ENCODE assay signal across 9 cellular contexts in the genomic region with DNA sequence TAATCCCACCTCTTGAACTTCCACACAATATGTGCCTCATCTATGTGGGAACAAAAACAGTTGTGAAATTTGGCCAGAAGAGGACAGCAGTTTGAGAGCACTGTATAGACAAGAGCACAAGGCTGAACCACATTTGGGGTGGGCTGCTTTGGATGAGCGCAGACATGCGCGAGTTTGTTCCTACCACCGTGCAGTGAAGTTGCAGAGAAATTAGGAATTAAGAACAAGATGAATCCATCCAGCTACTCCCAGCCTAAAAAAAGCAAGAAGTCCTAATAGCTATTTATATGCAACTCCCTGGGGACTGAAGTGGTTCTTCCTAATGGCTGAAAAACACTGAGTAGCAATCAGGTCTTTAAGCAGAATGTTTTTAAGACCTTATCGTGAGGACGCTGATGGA. TPM values are rescaled to one million over a fixed set of nuclear protein-coding genes. Genes with fewer than 3 reads are reported as not detected.
DNase-seq lines count a peak whose midpoint lies in the region; ATAC-seq and TF ChIP-seq lines count a peak whose summit lies in the region.
"Had no signal": no experiment of that assay in that cellular context is flagged by ENCODE, and none has a peak within 500 bp of the region (broad histone marks: within the 10 kb centered on the region; RNA-seq: fewer than 3 reads in every experiment).

No MANE protein-coding gene starts in this region.

- no peak overlapping the region for H3K27ac Mint-ChIP-seq in stimulated activated naive CD8-positive, alpha-beta T cell treated with anti-CD3 and anti-CD28 coated beads, Interleukin-15, amount 100 ng/mL, for 72 hours

- peaks cover 5% of the 10 kb centered on the region for H3K4me1 Mint-ChIP-seq in stimulated activated naive CD8-positive, alpha-beta T cell treated with anti-CD3 and anti-CD28 coated beads, Interleukin-15, amount 100 ng/mL, for 72 hours

- H3K27me3 ChIP-seq in SJSA1 (replicated peaks): no peaks in the 10 kb centered on the region; the same call in 1 of the 2 replicates

- H3K4me3 ChIP-seq in SJSA1 (peak overlapping the region; percentile 48), fibroblast of mammary gland (ENCODE audit: control insufficient read depth, low read depth, low read length) (peak overlapping the region; percentile 44)

- no peak for ATAC-seq in stimulated activated naive CD8-positive, alpha-beta T cell treated with anti-CD3 and anti-CD28 coated beads, Interleukin-15, amount 100 ng/mL, for 72 hours

- peak overlapping the region; percentile 81 to 82 for H3K4me3 Mint-ChIP-seq in stimulated activated naive CD8-positive, alpha-beta T cell treated with anti-CD3 and anti-CD28 coated beads, Interleukin-15, amount 100 ng/mL, for 72 hours

- no peaks in the 10 kb centered on the region for H3K9me3 Mint-ChIP-seq in stimulated activated naive CD8-positive, alpha-beta T cell treated with anti-CD3 and anti-CD28 coated beads, Interleukin-15, amount 100 ng/mL, for 72 hours

- no peaks in the 10 kb centered on the region for H3K9me3 ChIP-seq in SJSA1 (replicated peaks)

- H3K27ac ChIP-seq in SJSA1: no peak overlapping the region

- H3K4me1 ChIP-seq in SJSA1 (replicated peaks): 0 out of 2 replicates have a peak, but pooled peaks cover 3% of the 10 kb centered on the region

- peak; percentile 39 for DNase-seq in NCI-H1105 treated with DMSO at 0.1 percent for 48 hours (lab: John Stamatoyannopoulos, UW)
- DNase-seq in NCI-H1105 (lab: John Stamatoyannopoulos, UW): no peak
- no peak for DNase-seq in SJSA1 (ENCODE audit: low read depth in 1 of 2, low spot score in 2 of 2)
- no peak for DNase-seq in fibroblast of mammary gland (ENCODE audit: low read depth)
- no peak for DNase-seq in stimulated activated naive CD8-positive, alpha-beta T cell treated with anti-CD3 and anti-CD28 coated beads, Interleukin-15, amount 100 ng/mL, for 72 hours
- DNase-seq in SIG-M5 treated with dmso at 0.1 percent for 504 hours (lab: John Stamatoyannopoulos, UW; ENCODE audit: unreplicated experiment): no peak
- no peak for DNase-seq in AML-193 (lab: John Stamatoyannopoulos, UW)
- no peak for DNase-seq in RKO (ENCODE audit: low spot score)
- DNase-seq: cortex of kidney had no signal

- H3K27me3 Mint-ChIP-seq in stimulated activated naive CD8-positive, alpha-beta T cell treated with anti-CD3 and anti-CD28 coated beads, Interleukin-15, amount 100 ng/mL, for 72 hours: no peaks in the 10 kb centered on the region

- H3K36me3 ChIP-seq in SJSA1: no peaks in the 10 kb centered on the region

- TF ChIP-seq CTCF in fibroblast of mammary gland (conservative IDR thresholded peaks at IDR 0.05; ENCODE audit: control insufficient read depth, insufficient read depth, low read depth, low read length): no peak

RNA-seq across cellular contexts. Expression of a gene that starts 1.0 kb away (rescaled TPM):
- 0.95 and 0.97 TPM in 2 replicates for total RNA-seq in SJSA1 (2014; rRNA removed; shearing (Covaris generic))

RNA-seq across cellular contexts. Expression of a gene that starts 12.8 kb away (rescaled TPM):
- 48.1 and 54.9 TPM in 2 replicates for total RNA-seq in SJSA1 (2014; rRNA removed; shearing (Covaris generic))

RNA-seq across cellular contexts. Expression of a gene that starts 55.4 kb away (rescaled TPM):
- total RNA-seq in SJSA1 (2014; rRNA removed; shearing (Covaris generic)): 26.5 and 40.1 TPM in 2 replicates
